ENCODE assay signal across 1 cellular context in genomic region chr1:245336149-245336983, GRCh38.
TF ChIP-seq lines count a peak whose summit lies in the region.

No MANE protein-coding gene starts in this region.

TF ChIP-seq in H1, 55 proteins besides CTCF, POLR2A, EP300 and RAD21 (continued from another document):
- TF ChIP-seq EZH2 (IDR thresholded peaks at IDR 0.05; ENCODE audit: low read depth, low read length, severe bottlenecking): no peak
- TF ChIP-seq FOSL1 (IDR thresholded peaks at IDR 0.05; ENCODE audit: insufficient read depth, low read depth, low read length): no peak
- TF ChIP-seq JUND (IDR thresholded peaks at IDR 0.05; ENCODE audit: low read length): no peak
- no peak for TF ChIP-seq SIN3A (conservative IDR thresholded peaks at IDR 0.05 in 1 of 2, IDR thresholded peaks at IDR 0.05 in 1 of 2; ENCODE audit: low read depth in 1 of 2, low read length in 2 of 2)
- TF ChIP-seq GABPA (IDR thresholded peaks at IDR 0.05; ENCODE audit: borderline replicate concordance, insufficient read depth, low read length): no peak
- TF ChIP-seq KDM4A (IDR thresholded peaks at IDR 0.05; ENCODE audit: low read depth, low read length, severe bottlenecking): no peak
- no peak for TF ChIP-seq BCL11A (IDR thresholded peaks at IDR 0.05; ENCODE audit: low read depth in 2 of 2, low read length in 2 of 2)
- TF ChIP-seq SAP30 (IDR thresholded peaks at IDR 0.05; ENCODE audit: insufficient read depth, insufficient replicate concordance, low read length): no peak
- TF ChIP-seq TAF7 (optimal IDR thresholded peaks at IDR 0.05; ENCODE audit: borderline replicate concordance, low read depth, low read length): no peak
